19 cellular contexts compared by ENCODE assay signal in genomic region chr11:129148487-129148886, GRCh38. TPM values are rescaled to one million over a fixed set of nuclear protein-coding genes. Genes with fewer than 3 reads are reported as not detected.
DNase-seq lines count a peak whose midpoint lies in the region; ATAC-seq and TF ChIP-seq lines count a peak whose summit lies in the region.
"Had no signal": no experiment of that assay in that cellular context is flagged by ENCODE, and none has a peak within 500 bp of the region (broad histone marks: within the 10 kb centered on the region; RNA-seq: fewer than 3 reads in every experiment).

No MANE protein-coding gene starts in this region.

- H3K4me2 ChIP-seq in PC-3 (ENCODE audit: low read length): no peak overlapping the region
- H3K4me2 ChIP-seq: BLaER1 had no signal

- intact Hi-C loops in MCF 10A (cut with micrococcal nuclease): no loop called here
- intact Hi-C loops in breast epithelium (cut with DNase I; ENCODE audit: low total_unique reads): no loop called here
- intact Hi-C loops in PC-3 (cut with micrococcal nuclease): no loop called here

- POLR2A ChIA-PET in MCF 10A (lab: Yijun Ruan, JAX): interaction anchor here (0.6 to 9.0 kb wide), 9 partner anchors 9 to 976 kb away, joined by 3 to 103 read pairs (median 6); partner anchors contain the start of gene ARHGAP32
- POLR2A ChIA-PET in PC-3 (lab: Charles Lee; ENCODE audit: unreplicated experiment): no interaction called here

- peak; percentile 92 for ATAC-seq in esophagus mucosa
- no peak for ATAC-seq in HG03565 (IDR thresholded peaks at IDR 0.05; ENCODE audit: unreplicated experiment)
- no peak for ATAC-seq in PC-3
- ATAC-seq: CD8-positive, alpha-beta T cell; Right ventricle myocardium inferior had no signal

- H3K27ac Mint-ChIP-seq in MCF 10A (ENCODE audit: low read depth, unreplicated experiment): peak overlapping the region; percentile 94
- H3K27ac Mint-ChIP-seq: CD8-positive, alpha-beta T cell; HFFc6 had no signal

- no peak overlapping the region for H3K4me3 ChIP-seq in breast epithelium
- H3K4me3 ChIP-seq in PC-3 (ENCODE audit: low read length): no peak overlapping the region
- H3K4me3 ChIP-seq: BLaER1 had no signal

- TF ChIP-seq CTCF in MCF 10A (IDR thresholded peaks at IDR 0.05; ENCODE audit: unreplicated experiment) (no peak), breast epithelium (IDR thresholded peaks at IDR 0.05) (no peak), PC-3 (conservative IDR thresholded peaks at IDR 0.05; ENCODE audit: low read depth, low read length) (no peak)

- H3K9me3 ChIP-seq in breast epithelium (peaks cover 11 to 14% of the 10 kb centered on the region in 2 donors), PC-3 (ENCODE audit: low read length) (no peaks in the 10 kb centered on the region)

- H3K9me2 ChIP-seq in PC-3 (replicated peaks; ENCODE audit: low read length): no peaks in the 10 kb centered on the region

- H3K9ac ChIP-seq in PC-3 (ENCODE audit: low read length): no peak overlapping the region
- H3K9ac ChIP-seq: BLaER1 had no signal

- no peaks in the 10 kb centered on the region for H3K27me3 ChIP-seq in breast epithelium
- H3K27me3 ChIP-seq in PC-3 (ENCODE audit: low read length): no peaks in the 10 kb centered on the region
- H3K27me3 ChIP-seq: BLaER1 had no signal

- peak overlapping the region; percentile 46 for H3K4me3 Mint-ChIP-seq in MCF 10A (ENCODE audit: unreplicated experiment)
- H3K4me3 Mint-ChIP-seq: CD8-positive, alpha-beta T cell; HFFc6; IgD-negative memory B cell had no signal

- H3K36me3 Mint-ChIP-seq in MCF 10A (ENCODE audit: insufficient read depth, unreplicated experiment): peaks cover under 1% of the 10 kb centered on the region

- TF ChIP-seq POLR2A in breast epithelium (IDR thresholded peaks at IDR 0.05): no peak

- DNase-seq in MCF 10A (ENCODE audit: unreplicated experiment) (peak; percentile 84), breast epithelium (ENCODE audit: low spot score in 2 of 2) (no peak), RPMI7951 (ENCODE audit: low read depth) (peak; percentile 11), DMS53 treated with DMSO at 0.1 percent for 48 hours (lab: John Stamatoyannopoulos, UW; ENCODE audit: unreplicated experiment) (no peak), hypothalamus (lab: John Stamatoyannopoulos, UW) (no peak), PC-3 (no peak)
- DNase-seq: CD8-positive, alpha-beta T cell; DMS53; HFFc6; Karpas-422; NCI-H1092 treated with DMSO at 0.1 percent for 48 hours; NCI-H1694; NCI-H510A treated with DMSO at 0.1 percent for 48 hours; NCI-H82 had no signal

- H2AFZ ChIP-seq in PC-3 (ENCODE audit: low read length): no peak overlapping the region

- H3K36me3 ChIP-seq in breast epithelium: no peaks in the 10 kb centered on the region
- H3K36me3 ChIP-seq in PC-3 (ENCODE audit: low read depth, low read length): no peaks in the 10 kb centered on the region
- H3K36me3 ChIP-seq: BLaER1 had no signal

- H3K4me1 ChIP-seq in breast epithelium (no peaks in the 10 kb centered on the region), PC-3 (ENCODE audit: insufficient read depth, low read length) (peaks cover 43% of the 10 kb centered on the region)
- H3K4me1 ChIP-seq: BLaER1 had no signal

- H3K27me3 Mint-ChIP-seq in MCF 10A (ENCODE audit: insufficient read depth, unreplicated experiment): no peaks in the 10 kb centered on the region

- no peaks in the 10 kb centered on the region for H3F3A ChIP-seq in PC-3 (ENCODE audit: low read length, unreplicated experiment)

- H3K27ac ChIP-seq in breast epithelium (no peak overlapping the region), PC-3 (ENCODE audit: low read length) (no peak overlapping the region)
- H3K27ac ChIP-seq: BLaER1 had no signal

- CTCF ChIA-PET in MCF 10A (lab: Yijun Ruan, JAX): interaction anchor here (0.6 to 1.8 kb wide), 3 partner anchors 30 to 183 kb away, joined by 3 to 4 read pairs (median 3); no protein-coding TSS in a partner anchor
- CTCF ChIA-PET in PC-3 (lab: Charles Lee): no interaction called here

- BruUV-seq in MCF 10A (replicated peaks; lab: Mats Ljungman, UMichigan): no TSS peak
- no TSS peak for BruUV-seq in PC-3 (replicated peaks; lab: Mats Ljungman, UMichigan)

- peaks cover 11% of the 10 kb centered on the region for H3K9me3 Mint-ChIP-seq in MCF 10A (ENCODE audit: unreplicated experiment)

- peaks cover 20% of the 10 kb centered on the region for H3K79me2 ChIP-seq in PC-3 (ENCODE audit: low read length)

- H4K20me1 ChIP-seq in PC-3 (ENCODE audit: low read length): no peaks in the 10 kb centered on the region
- H4K20me1 ChIP-seq: BLaER1 had no signal

- H3K4me1 Mint-ChIP-seq in MCF 10A (ENCODE audit: insufficient read depth, unreplicated experiment): peaks cover 30% of the 10 kb centered on the region
- H3K4me1 Mint-ChIP-seq: IgD-negative memory B cell had no signal

RNA-seq across cellular contexts. Expression of gene ARHGAP32, which starts 43.6 kb away (rescaled TPM):
- total RNA-seq in MCF 10A (2022) (62.6 and 71.3 TPM in 2 replicates), breast epithelium (10 to 100 TPM; 19.8 to 56.6 (median 37.4) TPM), esophagus mucosa (57.2 TPM), PC-3 (2014; rRNA removed) (12.0 and 13.7 TPM in 2 replicates)
- total RNA-seq in RPMI7951 (2014; rRNA removed; shearing (Covaris generic)): 5.9 and 8.9 TPM in 2 replicates

Comparison
In these comparisons a context has a peak if more than half of its experiments do, and no peak if none do; other contexts are left out.
1. DNase-seq: peak in MCF 10A (single experiment) and RPMI7951 (single experiment); none in breast epithelium (0 of 2), DMS53 treated with DMSO at 0.1 percent for 48 hours (single experiment), hypothalamus (0 of 51) and PC-3 (single experiment).